21 cellular contexts compared by ENCODE assay signal in genomic region chr3:50171540-50172301, GRCh38. TPM values are rescaled to one million over a fixed set of nuclear protein-coding genes. Genes with fewer than 3 reads are reported as not detected.
A peak's percentile ranks its signal among the peaks of the same experiment; 100 is the strongest.
DNase-seq lines count a peak whose midpoint lies in the region; ATAC-seq, FAIRE-seq and TF ChIP-seq lines count a peak whose summit lies in the region.
"Had no signal": no experiment of that assay in that cellular context is flagged by ENCODE, and none has a peak within 500 bp of the region (broad histone marks: within the 10 kb centered on the region; RNA-seq: fewer than 3 reads in every experiment).

No MANE protein-coding gene starts in this region.

- CTCF ChIA-PET in A549 (lab: Yijun Ruan, JAX) (interaction anchor here (1.3 to 5.5 kb wide), 4 partner anchors 8 to 50 kb away, joined by 3 to 53 read pairs (median 5); partner anchors contain the start of gene GNAT1), endothelial cell of umbilical vein (lab: Charles Lee) (interaction anchor here (0.7 to 1.2 kb wide), 3 partner anchors 8 to 19 kb away, joined by 3 read pairs; no protein-coding TSS in a partner anchor)

- dilution Hi-C loops in endothelial cell of umbilical vein (cut with MboI; ENCODE audit: extremely low pct_ligation_motif_present, low sequenced_read_pairs): no loop called here

- no peak overlapping the region for H2BK120ac ChIP-seq in neuronal stem cell (ENCODE audit: low read depth, low read length)

- H3K27me3 Mint-ChIP-seq in stimulated activated naive CD8-positive, alpha-beta T cell treated with anti-CD3 and anti-CD28 coated beads, Interleukin-15, amount 100 ng/mL, for 72 hours: no peaks in the 10 kb centered on the region

- H3K27ac Mint-ChIP-seq in stimulated activated naive CD8-positive, alpha-beta T cell treated with anti-CD3 and anti-CD28 coated beads, Interleukin-15, amount 100 ng/mL, for 72 hours: no peak overlapping the region
- H3K27ac Mint-ChIP-seq: activated naive CD4-positive, alpha-beta T cell treated with anti-CD3 and anti-CD28 coated beads for 36 hours; T-helper 17 cell had no signal

- peaks cover 58% of the 10 kb centered on the region for H3K4me1 ChIP-seq in A549
- peaks cover 48% of the 10 kb centered on the region for H3K4me1 ChIP-seq in endothelial cell of umbilical vein (ENCODE audit: control insufficient read depth, extremely low read depth, insufficient read depth, low read length)
- peaks cover 30 to 43% of the 10 kb centered on the region in 2 donors for H3K4me1 ChIP-seq in neuronal stem cell (ENCODE audit: control insufficient read depth in 2 of 2, insufficient read depth in 1 of 2, low read depth in 1 of 2, low read length in 2 of 2)

- peaks cover 32% of the 10 kb centered on the region for H3K79me1 ChIP-seq in neuronal stem cell (ENCODE audit: low read depth, low read length)

- H2AK5ac ChIP-seq in neuronal stem cell (ENCODE audit: low read depth, low read length): peak overlapping the region; percentile 77

- H3K23ac ChIP-seq in neuronal stem cell (ENCODE audit: low read depth, low read length, poor library complexity): no peak overlapping the region

- peak overlapping the region; percentile 49 for H3K14ac ChIP-seq in neuronal stem cell (ENCODE audit: low read length)

- no peak overlapping the region for H3K4me3 Mint-ChIP-seq in stimulated activated naive CD8-positive, alpha-beta T cell treated with anti-CD3 and anti-CD28 coated beads, Interleukin-15, amount 100 ng/mL, for 72 hours
- H3K4me3 Mint-ChIP-seq: activated naive CD4-positive, alpha-beta T cell treated with anti-CD3 and anti-CD28 coated beads for 36 hours; T-helper 17 cell had no signal

- peaks cover 51% of the 10 kb centered on the region for H3K79me2 ChIP-seq in endothelial cell of umbilical vein (ENCODE audit: control insufficient read depth, insufficient read depth, low read length)

- TF ChIP-seq CTCF in A549 (IDR thresholded peaks at IDR 0.05) (no peak), endothelial cell of umbilical vein (IDR thresholded peaks at IDR 0.05; ENCODE audit: extremely low read depth in 1 of 2, insufficient read depth in 1 of 2, low read depth in 1 of 2, low read length in 2 of 2) (no peak)

- peak overlapping the region; percentile 19 for H2BK5ac ChIP-seq in neuronal stem cell (ENCODE audit: low read length)

- DNase-seq in A549 (ENCODE audit: low read depth in 1 of 2, low spot score in 1 of 2): no peak
- peak; percentile 46 for DNase-seq in HT-29 (ENCODE audit: low spot score)
- no peak for DNase-seq in endothelial cell of umbilical vein (ENCODE audit: low read depth, low spot score)
- DNase-seq in neuronal stem cell (ENCODE audit: low spot score): no peak
- no peak for DNase-seq in stimulated activated naive CD8-positive, alpha-beta T cell treated with anti-CD3 and anti-CD28 coated beads, Interleukin-15, amount 100 ng/mL, for 72 hours
- no peak for DNase-seq in HCEC 1CT
- DNase-seq in NCI-H82 (lab: John Stamatoyannopoulos, UW): no peak
- DNase-seq: activated CD4-positive, alpha-beta T cell treated with anti-CD3 and anti-CD28 coated beads for 1 hour; activated CD8-positive, alpha-beta memory T cell treated with anti-CD3 and anti-CD28 coated beads, Interleukin-2, amount 50 U/mL, for 48 hours; activated naive CD4-positive, alpha-beta T cell treated with anti-CD3 and anti-CD28 coated beads for 36 hours; MG63; NCI-H2081; NCI-H526 treated with DMSO at 0.1 percent for 48 hours; T-helper 17 cell had no signal

- FAIRE-seq in A549 (lab: Jason Lieb, UNC) (no peak), endothelial cell of umbilical vein (lab: Jason Lieb, UNC) (no peak)
- FAIRE-seq: GM18507, RCC 7860 had no signal

- ATAC-seq in A549: no peak
- no peak for ATAC-seq in stimulated activated naive CD8-positive, alpha-beta T cell treated with anti-CD3 and anti-CD28 coated beads, Interleukin-15, amount 100 ng/mL, for 72 hours
- no peak for ATAC-seq in GM21447 (IDR thresholded peaks at IDR 0.05; ENCODE audit: unreplicated experiment)
- ATAC-seq: T-helper 17 cell had no signal

- H3K9ac ChIP-seq in endothelial cell of umbilical vein (replicated peaks; ENCODE audit: extremely low read depth, insufficient read depth, low read length): peak overlapping the region; percentile 72
- H3K9ac ChIP-seq in neuronal stem cell (ENCODE audit: low read depth, low read length, poor library complexity): peak overlapping the region; percentile 9

- TF ChIP-seq RAD21 in A549 (conservative IDR thresholded peaks at IDR 0.05 in 1 of 2, IDR thresholded peaks at IDR 0.05 in 1 of 2): no peak

- H2BK15ac ChIP-seq in neuronal stem cell (ENCODE audit: low read length): no peak overlapping the region

- 93% methylated on average over 5 of the region's 21 CpGs for WGBS in A549 (ENCODE audit: missing lambda C conversion rate)
- WGBS in neuronal stem cell (ENCODE audit: extremely low coverage in 2 of 2, insufficient read length in 2 of 2, insufficient replicate concordance in 1 of 2), 2 donors: no CpG with 5 or more reads among the region's 21 CpGs

- H3K36me3 ChIP-seq in endothelial cell of umbilical vein (ENCODE audit: control insufficient read depth in 2 of 2, extremely low read depth in 1 of 2, insufficient read depth in 2 of 2, low read length in 2 of 2) (peaks cover 1 to 26% of the 10 kb centered on the region in 2 experiments), neuronal stem cell (replicated peaks in 1 of 2; ENCODE audit: control insufficient read depth in 2 of 2, insufficient read depth in 2 of 2, low read length in 2 of 2) (peaks cover 0 to 28% of the 10 kb centered on the region in 2 donors)
- H3K36me3 ChIP-seq: MG63 had no signal

- H3K4me2 ChIP-seq in A549 (peak overlapping the region; percentile 48; the same call in 2 of the 3 replicates), endothelial cell of umbilical vein (ENCODE audit: insufficient read depth, low read length) (no peak overlapping the region), neuronal stem cell (ENCODE audit: insufficient read depth, low read length, poor library complexity, severe bottlenecking) (no peak overlapping the region)

- H4K91ac ChIP-seq in neuronal stem cell (ENCODE audit: low read depth, low read length, poor library complexity): no peak overlapping the region

- H3K4me3 ChIP-seq in A549 (no peak overlapping the region), endothelial cell of umbilical vein (replicated peaks in 1 of 3; ENCODE audit: insufficient read depth in 1 of 3, low read depth in 1 of 3, low read length in 3 of 3) (no peak overlapping the region), neuronal stem cell (ENCODE audit: low read length in 2 of 2) (no peak overlapping the region)
- H3K4me3 ChIP-seq: MG63, thoracic aorta had no signal

- peaks cover 6% of the 10 kb centered on the region for H3K4me1 Mint-ChIP-seq in stimulated activated naive CD8-positive, alpha-beta T cell treated with anti-CD3 and anti-CD28 coated beads, Interleukin-15, amount 100 ng/mL, for 72 hours

- no peak overlapping the region for H4K8ac ChIP-seq in neuronal stem cell (ENCODE audit: low read depth, low read length)

- TF ChIP-seq EP300 in A549 (IDR thresholded peaks at IDR 0.05): no peak

- no TSS peak for BruUV-seq in endothelial cell of umbilical vein (replicated peaks; lab: Mats Ljungman, UMichigan)

- POLR2A ChIA-PET in A549 (lab: Yijun Ruan, JAX): interaction anchor here (1.6 kb wide), 1 partner anchor 12 kb away, joined by 3 read pairs; no protein-coding TSS in a partner anchor
- POLR2A ChIA-PET in endothelial cell of umbilical vein (lab: Charles Lee): no interaction called here

- peak overlapping the region; percentile 68 to 94 for H3K27ac ChIP-seq in A549
- H3K27ac ChIP-seq in endothelial cell of umbilical vein (ENCODE audit: insufficient read depth, low read depth, low read length): peak overlapping the region; percentile 99
- no peak overlapping the region for H3K27ac ChIP-seq in neuronal stem cell (replicated peaks; ENCODE audit: low read length)
- H3K27ac ChIP-seq: thoracic aorta had no signal

- no peak overlapping the region for H3K4ac ChIP-seq in neuronal stem cell (ENCODE audit: low read length)

- no peaks in the 10 kb centered on the region for H3K9me1 ChIP-seq in endothelial cell of umbilical vein (replicated peaks; ENCODE audit: control insufficient read depth, extremely low read depth, insufficient read depth, low read length)

- H4K20me1 ChIP-seq in endothelial cell of umbilical vein (replicated peaks; ENCODE audit: control insufficient read depth, extremely low read depth, insufficient read depth, low read length): no peaks in the 10 kb centered on the region

- no peak for TF ChIP-seq POLR2A in A549 (IDR thresholded peaks at IDR 0.05; ENCODE audit: low read length)
- TF ChIP-seq POLR2A in endothelial cell of umbilical vein (IDR thresholded peaks at IDR 0.05; ENCODE audit: low read depth, low read length): no peak

- peak overlapping the region; percentile 59 for H2BK12ac ChIP-seq in neuronal stem cell (ENCODE audit: low read length)

- H3K18ac ChIP-seq in neuronal stem cell (ENCODE audit: low read length): peak overlapping the region; percentile 90

- H3K9me3 ChIP-seq in A549 (no peaks in the 10 kb centered on the region), endothelial cell of umbilical vein (replicated peaks; ENCODE audit: control insufficient read depth, insufficient read depth, low read length) (no peaks in the 10 kb centered on the region), neuronal stem cell (replicated peaks in 1 of 2; ENCODE audit: control insufficient read depth in 2 of 2, insufficient read depth in 1 of 2, low read depth in 1 of 2, low read length in 2 of 2) (peaks cover 0 to 2% of the 10 kb centered on the region in 2 donors)
- H3K9me3 ChIP-seq: MG63, thoracic aorta had no signal

- no peaks in the 10 kb centered on the region for H3K9me3 Mint-ChIP-seq in stimulated activated naive CD8-positive, alpha-beta T cell treated with anti-CD3 and anti-CD28 coated beads, Interleukin-15, amount 100 ng/mL, for 72 hours
- H3K9me3 Mint-ChIP-seq: activated naive CD4-positive, alpha-beta T cell treated with anti-CD3 and anti-CD28 coated beads for 36 hours had no signal

- intact Hi-C loops in endothelial cell of umbilical vein (cut with micrococcal nuclease): loop anchor here (2.0 kb wide), 1 partner anchor 17 kb away; no protein-coding TSS in a partner anchor

- H2AFZ ChIP-seq in endothelial cell of umbilical vein (ENCODE audit: low read depth, low read length) (no peak overlapping the region), neuronal stem cell (ENCODE audit: low read length) (no peak overlapping the region)

- H3K27me3 ChIP-seq in endothelial cell of umbilical vein (ENCODE audit: control insufficient read depth in 2 of 2, insufficient read depth in 2 of 2, low read length in 2 of 2) (no peaks in the 10 kb centered on the region), neuronal stem cell (ENCODE audit: control insufficient read depth in 3 of 3, insufficient read depth in 3 of 3, low read depth in 1 of 3, low read length in 3 of 3) (no peaks in the 10 kb centered on the region)
- H3K27me3 ChIP-seq: MG63 had no signal

RNA-seq across cellular contexts. Expression of gene SEMA3F, which starts 16.6 kb away (rescaled TPM):
- polyA plus RNA-seq in A549 (2011; rRNA removed) (2.9 and 5.0 TPM in 2 replicates), A549 (2017; fragmentation: RNase III; extraction: RNeasy Plus Mini Kit Qiagen cat#74134 plus additional on column Dnase treatment) (9.0 to 10.6 TPM (median 10.1 TPM) in 3 replicates), endothelial cell of umbilical vein (64.8 and 65.8 TPM in 2 replicates)
- polyA plus RNA-seq in A549 (2012; cell fraction: cytosol; rRNA removed): 3.9 and 5.8 TPM in 2 replicates
- polyA plus RNA-seq in A549 (2012; cell fraction: nucleus; rRNA removed): 7.9 and 11.6 TPM in 2 replicates
- polyA minus RNA-seq in A549 (2011; rRNA and poly(A)+ RNA removed): 8.6 and 8.9 TPM in 2 replicates
- 14.6 and 16.5 TPM in 2 replicates for total RNA-seq in HT-29 (2014; rRNA removed; shearing (Covaris generic))
- total RNA-seq in endothelial cell of umbilical vein: 99.1 and 143 TPM in 2 replicates
- 52.6 and 61.9 TPM in 2 replicates for polyA plus RNA-seq in endothelial cell of umbilical vein (2011; cell fraction: cytosol; rRNA removed)
- polyA plus RNA-seq in endothelial cell of umbilical vein (2011; cell fraction: nucleus; rRNA removed): 74.4 and 75.9 TPM in 2 replicates
- polyA plus RNA-seq in endothelial cell of umbilical vein (2012): 91.4 and 101 TPM in 2 replicates
- polyA minus RNA-seq in endothelial cell of umbilical vein: 84.2 and 86.5 TPM in 2 replicates
- 32.9 TPM for polyA minus RNA-seq in endothelial cell of umbilical vein (2011; cell fraction: cytosol; rRNA and poly(A)+ RNA removed)
- 35.4 and 43.0 TPM in 2 replicates for polyA minus RNA-seq in endothelial cell of umbilical vein (2011; cell fraction: nucleus; rRNA and poly(A)+ RNA removed)
- 68.0 TPM for polyA plus RNA-seq in neuronal stem cell (2013, experiment 1 of 2)
- 67.2 TPM for polyA plus RNA-seq in neuronal stem cell (2013, experiment 2 of 2)
- total RNA-seq: activated naive CD4-positive, alpha-beta T cell treated with anti-CD3 and anti-CD28 coated beads for 36 hours had no signal

RNA-seq across cellular contexts. Expression of gene GNAT1, which starts 19.7 kb away (rescaled TPM):
- not detected in 2 replicates for polyA plus RNA-seq in A549 (2011; rRNA removed)
- 0.04 TPM in 1 of 2 replicates, not detected in the other for polyA plus RNA-seq in A549 (2012; cell fraction: cytosol; rRNA removed)
- not detected in 2 replicates for polyA plus RNA-seq in A549 (2012; cell fraction: nucleus; rRNA removed)
- polyA plus RNA-seq in A549 (2017; fragmentation: RNase III; extraction: RNeasy Plus Mini Kit Qiagen cat#74134 plus additional on column Dnase treatment): not detected in 3 replicates
- not detected in 2 replicates for polyA minus RNA-seq in A549 (2011; rRNA and poly(A)+ RNA removed)
- total RNA-seq in HT-29 (2014; rRNA removed; shearing (Covaris generic)): 0.18 TPM in 1 of 2 replicates, not detected in the other
- 0.77 and 0.78 TPM in 2 replicates for total RNA-seq in endothelial cell of umbilical vein
- polyA plus RNA-seq in endothelial cell of umbilical vein: 0.05 TPM in 1 of 2 replicates, not detected in the other
- 0.03 TPM in 1 of 2 replicates, not detected in the other for polyA plus RNA-seq in endothelial cell of umbilical vein (2011; cell fraction: cytosol; rRNA removed)
- polyA plus RNA-seq in endothelial cell of umbilical vein (2011; cell fraction: nucleus; rRNA removed): 0.40 and 0.55 TPM in 2 replicates
- polyA plus RNA-seq in endothelial cell of umbilical vein (2012): 0.16 TPM in 1 of 2 replicates, not detected in the other
- polyA minus RNA-seq in endothelial cell of umbilical vein: not detected in 2 replicates
- polyA minus RNA-seq in endothelial cell of umbilical vein (2011; cell fraction: cytosol; rRNA and poly(A)+ RNA removed): not detected
- 0.14 and 0.34 TPM in 2 replicates for polyA minus RNA-seq in endothelial cell of umbilical vein (2011; cell fraction: nucleus; rRNA and poly(A)+ RNA removed)
- polyA plus RNA-seq in neuronal stem cell (2013, experiment 1 of 2): 0.03 TPM
- polyA plus RNA-seq in neuronal stem cell (2013, experiment 2 of 2): 0.04 TPM
- total RNA-seq: activated naive CD4-positive, alpha-beta T cell treated with anti-CD3 and anti-CD28 coated beads for 36 hours; dermis microvascular lymphatic vessel endothelial cell; HT1080; mononuclear cell had no signal

RNA-seq across cellular contexts. Expression of gene SLC38A3, which starts 33.4 kb away (rescaled TPM):
- polyA plus RNA-seq in A549 (2011; rRNA removed): 0.05 and 0.12 TPM in 2 replicates
- polyA plus RNA-seq in A549 (2012; cell fraction: cytosol; rRNA removed): 0.04 and 0.05 TPM in 2 replicates
- 0.04 and 0.11 TPM in 2 replicates for polyA plus RNA-seq in A549 (2012; cell fraction: nucleus; rRNA removed)
- 0.10 to 0.13 TPM in 2 of 3 replicates, not detected in the other for polyA plus RNA-seq in A549 (2017; fragmentation: RNase III; extraction: RNeasy Plus Mini Kit Qiagen cat#74134 plus additional on column Dnase treatment)
- 0.39 TPM in 1 of 2 replicates, not detected in the other for polyA minus RNA-seq in A549 (2011; rRNA and poly(A)+ RNA removed)
- total RNA-seq in HT-29 (2014; rRNA removed; shearing (Covaris generic)): 0.70 TPM in 1 of 2 replicates, not detected in the other
- 0.60 and 0.65 TPM in 2 replicates for total RNA-seq in endothelial cell of umbilical vein
- 0.94 and 1.1 TPM in 2 replicates for polyA plus RNA-seq in endothelial cell of umbilical vein
- 0.21 and 0.23 TPM in 2 replicates for polyA plus RNA-seq in endothelial cell of umbilical vein (2011; cell fraction: cytosol; rRNA removed)
- polyA plus RNA-seq in endothelial cell of umbilical vein (2011; cell fraction: nucleus; rRNA removed): 1.0 and 1.2 TPM in 2 replicates
- polyA plus RNA-seq in endothelial cell of umbilical vein (2012): 0.24 TPM in 1 of 2 replicates, not detected in the other
- not detected in 2 replicates for polyA minus RNA-seq in endothelial cell of umbilical vein
- not detected for polyA minus RNA-seq in endothelial cell of umbilical vein (2011; cell fraction: cytosol; rRNA and poly(A)+ RNA removed)
- polyA minus RNA-seq in endothelial cell of umbilical vein (2011; cell fraction: nucleus; rRNA and poly(A)+ RNA removed): 0.72 and 0.77 TPM in 2 replicates
- 3.5 TPM for polyA plus RNA-seq in neuronal stem cell (2013, experiment 1 of 2)
- polyA plus RNA-seq in neuronal stem cell (2013, experiment 2 of 2): 3.2 TPM
- total RNA-seq: activated naive CD4-positive, alpha-beta T cell treated with anti-CD3 and anti-CD28 coated beads for 36 hours; HT1080; mononuclear cell had no signal
